In genomic region chr2:110713508-110714362, GRCh38 we compare ENCODE assay signal across 1 cellular context.
TF ChIP-seq lines count a peak whose summit lies in the region.

No MANE protein-coding gene starts in this region.

TF ChIP-seq in GM12878, 131 proteins besides CTCF, POLR2A, EP300 and RAD21:
- TF ChIP-seq CBFB (IDR thresholded peaks at IDR 0.05; ENCODE audit: low read depth): no peak
- TF ChIP-seq TARDBP (IDR thresholded peaks at IDR 0.05; ENCODE audit: borderline replicate concordance): no peak
